ENCODE assay signal across 9 cellular contexts in the genomic region with DNA sequence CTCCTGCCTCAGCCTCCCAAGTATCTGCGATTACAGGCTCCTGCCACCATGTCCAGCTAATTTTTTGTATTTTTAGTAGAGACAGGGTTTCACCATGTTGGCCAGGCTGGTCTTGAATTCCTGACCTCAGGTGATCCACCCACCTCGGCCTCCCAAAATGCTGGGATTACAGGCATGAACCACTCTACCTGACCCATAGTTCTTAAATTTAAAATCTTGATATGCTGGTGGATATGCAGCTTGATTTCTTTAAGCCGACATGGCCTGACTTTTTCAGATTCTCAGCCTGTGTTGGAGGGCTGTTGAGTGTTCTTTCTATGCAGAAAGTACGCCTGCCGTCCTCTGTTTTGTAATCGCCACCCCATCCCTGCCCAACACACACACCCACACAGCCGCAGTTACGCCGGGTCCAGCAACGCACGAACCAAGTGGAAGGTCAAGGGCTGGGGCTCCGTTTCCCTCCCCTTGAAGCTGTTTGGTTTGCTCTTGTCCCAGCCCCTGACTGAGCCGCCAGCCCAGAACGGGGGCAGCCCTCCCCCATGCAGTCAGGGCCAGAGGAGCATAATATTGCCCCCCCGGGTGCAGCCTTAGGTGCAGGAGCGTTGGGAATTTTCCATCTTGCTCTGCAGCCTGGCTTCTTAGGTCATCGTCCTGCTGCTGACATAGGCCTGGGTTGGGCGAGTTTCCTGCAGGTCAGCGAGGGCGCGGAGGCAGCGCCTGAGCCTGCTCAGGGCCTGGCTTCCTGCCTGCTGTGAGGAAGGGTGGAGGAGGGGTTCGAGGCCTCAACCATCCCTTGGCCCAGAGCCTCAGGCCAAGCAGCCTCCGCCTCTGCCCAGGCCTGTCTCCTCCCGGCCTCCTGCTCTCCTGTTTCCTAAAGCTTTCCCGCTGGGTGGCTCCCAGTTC. TPM values are rescaled to one million over a fixed set of nuclear protein-coding genes. Genes with fewer than 3 reads are reported as not detected.
A peak's percentile ranks its signal among the peaks of the same experiment; 100 is the strongest.
DNase-seq lines count a peak whose midpoint lies in the region; ATAC-seq, FAIRE-seq and TF ChIP-seq lines count a peak whose summit lies in the region.
"Had no signal": no experiment of that assay in that cellular context is flagged by ENCODE, and none has a peak within 500 bp of the region (broad histone marks: within the 10 kb centered on the region; RNA-seq: fewer than 3 reads in every experiment).

No MANE protein-coding gene starts in this region.

- H3K27me3 ChIP-seq in CD4-positive, alpha-beta T cell (ENCODE audit: control insufficient read depth, insufficient read depth, low read length): no peaks in the 10 kb centered on the region

- no peaks in the 10 kb centered on the region for H3K27me3 Mint-ChIP-seq in natural killer cell (ENCODE audit: low read depth in 2 of 2)
- no peaks in the 10 kb centered on the region for H3K27me3 Mint-ChIP-seq in CD4-positive, alpha-beta T cell

- H3K27ac ChIP-seq in CD4-positive, alpha-beta T cell (ENCODE audit: low read depth, low read length): no peak overlapping the region

- intact Hi-C loops in natural killer cell (cut with micrococcal nuclease): loop anchor here (10.0 kb wide), 1 partner anchor 132 kb away; no protein-coding TSS in a partner anchor
- intact Hi-C loops in CD4-positive, alpha-beta T cell (cut with DNase I, micrococcal nuclease): no loop called here

- CTCF ChIA-PET in GM10248 (lab: Yijun Ruan, JAX): no interaction called here
- CTCF ChIA-PET in CD4-positive, alpha-beta T cell (lab: Charles Lee): no interaction called here

- H3K4me1 Mint-ChIP-seq in natural killer cell: peaks cover 34 to 54% of the 10 kb centered on the region in 2 donors
- H3K4me1 Mint-ChIP-seq in CD4-positive, alpha-beta T cell (ENCODE audit: low read depth): peaks cover 27% of the 10 kb centered on the region

- H3K27ac Mint-ChIP-seq in natural killer cell: peak overlapping the region; percentile 79 to 85
- H3K27ac Mint-ChIP-seq in CD4-positive, alpha-beta T cell: no peak overlapping the region

- in situ Hi-C loops in Caki2 (cut with HindIII; ENCODE audit: low pct_unique_long_range_greater_than_20kb, low sequenced_read_pairs): no loop called here

- H3K4me3 ChIP-seq in fibroblast of the aortic adventitia (ENCODE audit: low read depth, low read length): no peak overlapping the region

- TF ChIP-seq CTCF in fibroblast of the aortic adventitia (IDR thresholded peaks at IDR 0.05; ENCODE audit: insufficient read depth, low read length) (no peak), natural killer cell (IDR thresholded peaks at IDR 0.05) (no peak), GM10248 (IDR thresholded peaks at IDR 0.05; ENCODE audit: control extremely low read depth, extremely low read depth, low read depth, missing control alignments) (no peak)
- no peak for TF ChIP-seq CTCF in CD4-positive, alpha-beta T cell (IDR thresholded peaks at IDR 0.05)

- H3K9me3 Mint-ChIP-seq in natural killer cell: no peaks in the 10 kb centered on the region
- H3K9me3 Mint-ChIP-seq in CD4-positive, alpha-beta T cell: no peaks in the 10 kb centered on the region

- no peaks in the 10 kb centered on the region for H3K9me3 ChIP-seq in CD4-positive, alpha-beta T cell (ENCODE audit: control insufficient read depth, low read length)

- FAIRE-seq in RCC 7860 (lab: Jason Lieb, UNC) (no peak), GM19239 (lab: Jason Lieb, UNC) (no peak)
- FAIRE-seq: GM18507 had no signal

- DNase-seq in Caki2 (ENCODE audit: low read depth): peak; percentile 92
- peak; percentile 78 for DNase-seq in RCC 7860 (ENCODE audit: low spot score)
- peak; percentile 92 for DNase-seq in fibroblast of the aortic adventitia (ENCODE audit: low read depth)
- no peak for DNase-seq in natural killer cell
- DNase-seq in GM10248 (ENCODE audit: extremely low spot score): no peak
- DNase-seq in CD4-positive, alpha-beta T cell: no peak
- no peak for DNase-seq in SKM-1 (lab: John Stamatoyannopoulos, UW; ENCODE audit: unreplicated experiment)
- no peak for DNase-seq in GM19239 (ENCODE audit: insufficient read length, low spot score)

- no peak for ATAC-seq in natural killer cell
- no peak for ATAC-seq in CD4-positive, alpha-beta T cell (ENCODE audit: poor library complexity)

- H3K36me3 Mint-ChIP-seq in natural killer cell: no peaks in the 10 kb centered on the region
- no peaks in the 10 kb centered on the region for H3K36me3 Mint-ChIP-seq in CD4-positive, alpha-beta T cell (ENCODE audit: low read depth)

- POLR2A ChIA-PET in GM10248 (lab: Yijun Ruan, JAX): no interaction called here
- POLR2A ChIA-PET in CD4-positive, alpha-beta T cell (lab: Charles Lee): interaction anchor here (2.1 kb wide), 1 partner anchor 67 kb away, joined by 9 read pairs; a partner anchor contains a TSS

- peak overlapping the region; percentile 70 for H3K4me3 Mint-ChIP-seq in natural killer cell
- H3K4me3 Mint-ChIP-seq in CD4-positive, alpha-beta T cell: no peak overlapping the region

RNA-seq across cellular contexts. Expression of a gene that starts 44.2 kb away (rescaled TPM):
- total RNA-seq in Caki2 (2014; rRNA removed; shearing (Covaris generic); ENCODE audit: low replicate concordance): 410 and 417 TPM in 2 replicates
- total RNA-seq in fibroblast of the aortic adventitia (ENCODE audit: low replicate concordance): 96.7 and 184 TPM in 2 replicates
- 100 to 1,000 TPM; 130 to 141 (median 139) TPM for total RNA-seq in natural killer cell
- total RNA-seq in CD4-positive, alpha-beta T cell: 10 to 100 TPM; 80.8 TPM

Comparison
In these comparisons a context has a peak if more than half of its experiments do, and no peak if none do; other contexts are left out.
1. DNase-seq: peak in Caki2 (single experiment), RCC 7860 (single experiment) and fibroblast of the aortic adventitia (single experiment); none in natural killer cell (single experiment), GM10248 (single experiment), CD4-positive, alpha-beta T cell (0 of 10), SKM-1 (single experiment) and GM19239 (single experiment).